8 cellular contexts compared by ENCODE assay signal in genomic region chrX:13254076-13254785, GRCh38.
A peak's percentile ranks its signal among the peaks of the same experiment; 100 is the strongest.
DNase-seq lines count a peak whose midpoint lies in the region; ATAC-seq and TF ChIP-seq lines count a peak whose summit lies in the region.

No MANE protein-coding gene starts in this region.

- H3K9me3 ChIP-seq in ascending aorta (no peaks in the 10 kb centered on the region), sigmoid colon (no peaks in the 10 kb centered on the region)

- H3K4me3 ChIP-seq in ascending aorta (no peak overlapping the region), retinal pigment epithelial cell (ENCODE audit: low read length) (no peak overlapping the region), sigmoid colon (no peak overlapping the region)

- no peak for TF ChIP-seq POLR2A in sigmoid colon (IDR thresholded peaks at IDR 0.05)

- no peaks in the 10 kb centered on the region for H3K4me1 ChIP-seq in ascending aorta
- no peaks in the 10 kb centered on the region for H3K4me1 ChIP-seq in sigmoid colon

- ATAC-seq in GM19463 (IDR thresholded peaks at IDR 0.05; ENCODE audit: unreplicated experiment): peak; percentile 39

- intact Hi-C loops in ascending aorta (cut with DNase I) (no loop called here), sigmoid colon (cut with DNase I) (no loop called here)

- no peaks in the 10 kb centered on the region for H3K36me3 ChIP-seq in ascending aorta
- H3K36me3 ChIP-seq in sigmoid colon: no peaks in the 10 kb centered on the region

- H3K27me3 ChIP-seq in ascending aorta (no peaks in the 10 kb centered on the region), sigmoid colon (no peaks in the 10 kb centered on the region)

- 45 to 62% methylated on average over 5 of the region's 5 CpGs for WGBS in sigmoid colon, 2 donors

- H3K27ac ChIP-seq in ascending aorta: peak overlapping the region; percentile 11 to 34
- no peak overlapping the region for H3K27ac ChIP-seq in sigmoid colon

- DNase-seq in ELF-1 (ENCODE audit: low read depth, low spot score) (peak; percentile 25), HuH-7.5 (ENCODE audit: low spot score) (peak; percentile 4), ascending aorta (ENCODE audit: low spot score in 2 of 2) (no peak), retinal pigment epithelial cell (ENCODE audit: low read depth) (no peak), NCI-H345 treated with DMSO at 0.1 percent for 48 hours (lab: John Stamatoyannopoulos, UW; ENCODE audit: unreplicated experiment) (no peak), NCI-H1436 (lab: John Stamatoyannopoulos, UW) (no peak), sigmoid colon (no peak)

- no peak for TF ChIP-seq CTCF in ascending aorta (IDR thresholded peaks at IDR 0.05)
- peak; percentile 24 for TF ChIP-seq CTCF in retinal pigment epithelial cell (conservative IDR thresholded peaks at IDR 0.05; ENCODE audit: low read depth, low read length)
- no peak for TF ChIP-seq CTCF in sigmoid colon (IDR thresholded peaks at IDR 0.05)

- TF ChIP-seq EP300 in sigmoid colon (IDR thresholded peaks at IDR 0.05): no peak

Comparison
In these comparisons a context has a peak if more than half of its experiments do, and no peak if none do; other contexts are left out.
1. DNase-seq: peak in ELF-1 (single experiment) and HuH-7.5 (single experiment); none in ascending aorta (0 of 2), retinal pigment epithelial cell (single experiment), NCI-H345 treated with DMSO at 0.1 percent for 48 hours (single experiment), NCI-H1436 (single experiment) and sigmoid colon (single experiment).
2. H3K27ac ChIP-seq: peak in ascending aorta (2 of 2); none in sigmoid colon (0 of 4).